ENCODE assay signal across 24 cellular contexts in the genomic region with DNA sequence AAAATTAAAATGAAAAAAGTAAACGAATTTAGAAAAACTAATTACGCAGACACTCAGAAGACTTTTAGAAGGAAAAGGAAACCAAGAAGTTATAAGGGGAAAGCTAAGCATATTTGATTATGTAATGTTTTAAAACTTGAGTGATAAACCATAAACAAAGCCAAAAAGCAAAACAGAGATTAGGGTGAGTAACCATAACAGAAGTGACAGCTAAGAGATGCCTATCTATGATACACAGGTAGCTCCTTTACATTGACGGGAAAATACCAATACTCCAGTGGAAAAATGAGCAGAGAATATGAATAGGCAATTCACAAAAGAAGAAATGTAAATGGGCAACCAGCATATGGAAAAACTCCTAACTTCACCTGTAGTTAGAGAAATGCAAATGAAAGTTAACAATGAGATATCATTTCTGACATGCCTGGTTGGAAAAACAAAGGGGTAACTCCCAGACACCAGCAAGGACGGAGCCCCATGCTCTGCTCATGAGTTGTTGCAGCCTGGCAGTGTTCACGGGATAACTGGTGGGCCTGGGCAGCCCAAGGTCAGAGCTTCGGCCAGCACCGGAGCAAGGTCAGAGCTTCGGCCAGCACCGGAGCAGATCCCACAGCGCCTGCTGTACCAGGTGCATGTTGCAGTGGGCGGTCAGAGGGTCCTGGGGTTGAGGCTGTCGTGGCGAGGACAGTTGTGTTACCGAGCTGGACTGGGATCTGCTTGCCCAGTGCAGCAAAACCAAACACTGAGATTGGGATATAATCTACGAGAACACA. TPM values are rescaled to one million over a fixed set of nuclear protein-coding genes. Genes with fewer than 3 reads are reported as not detected.
DNase-seq lines count a peak whose midpoint lies in the region; ATAC-seq, FAIRE-seq and TF ChIP-seq lines count a peak whose summit lies in the region.
"Had no signal": no experiment of that assay in that cellular context is flagged by ENCODE, and none has a peak within 500 bp of the region (broad histone marks: within the 10 kb centered on the region; RNA-seq: fewer than 3 reads in every experiment).

No MANE protein-coding gene starts in this region.

- H3K23ac ChIP-seq in H1 (ENCODE audit: insufficient read length): no peak overlapping the region

- TF ChIP-seq RAD21 in H1 (IDR thresholded peaks at IDR 0.05 in 1 of 2, conservative IDR thresholded peaks at IDR 0.05 in 1 of 2; ENCODE audit: low read depth in 2 of 2, low read length in 2 of 2): no peak

- H3K4me3 ChIP-seq in H1 (ENCODE audit: extremely low read depth in 1 of 4, insufficient read depth in 2 of 4, low read depth in 3 of 4, low read length in 4 of 4) (no peak overlapping the region), gastrocnemius medialis (no peak overlapping the region)
- H3K4me3 ChIP-seq: body of pancreas had no signal

- H3K27ac Mint-ChIP-seq in activated naive CD4-positive, alpha-beta T cell treated with anti-CD3 and anti-CD28 coated beads, Interleukin-2, amount 50 U/mL, for 72 hours: peak overlapping the region; percentile 51 to 84
- peak overlapping the region; percentile 8 for H3K27ac Mint-ChIP-seq in stimulated activated effector memory CD8-positive, alpha-beta T cell treated with anti-CD3 and anti-CD28 coated beads, Interleukin-12 subunit alpha, Interleukin-12 subunit beta, amount 100 ng/mL, for 72 hours
- H3K27ac Mint-ChIP-seq: CD4-positive, alpha-beta T cell; stimulated activated naive CD8-positive, alpha-beta T cell treated with anti-CD3 and anti-CD28 coated beads, Interleukin-15, Interleukin-2, amounts not matched to agents 100 ng/mL and 50 ng/mL, for 24 hours had no signal

- H2BK15ac ChIP-seq in H1 (ENCODE audit: low read length): no peak overlapping the region

- TF ChIP-seq EP300 in H1 (IDR thresholded peaks at IDR 0.05; ENCODE audit: borderline replicate concordance in 1 of 2, low read depth in 2 of 2, low read length in 2 of 2): no peak

- H3K9me3 ChIP-seq in H1 (ENCODE audit: insufficient read depth in 2 of 2, low read depth in 1 of 2, low read length in 1 of 2) (no peaks in the 10 kb centered on the region), gastrocnemius medialis (no peaks in the 10 kb centered on the region)
- H3K9me3 ChIP-seq: body of pancreas had no signal

- intact Hi-C loops in gastrocnemius medialis (cut with DNase I; ENCODE audit: low total_unique reads): no loop called here

- no peak overlapping the region for H3K4me3 Mint-ChIP-seq in stimulated activated effector memory CD8-positive, alpha-beta T cell treated with anti-CD3 and anti-CD28 coated beads, Interleukin-12 subunit alpha, Interleukin-12 subunit beta, amount 100 ng/mL, for 72 hours
- H3K4me3 Mint-ChIP-seq: CD4-positive, alpha-beta T cell; stimulated activated naive CD8-positive, alpha-beta T cell treated with anti-CD3 and anti-CD28 coated beads, Interleukin-15, Interleukin-2, amounts not matched to agents 100 ng/mL and 50 ng/mL, for 24 hours had no signal

- H3K56ac ChIP-seq in H1 (replicated peaks; ENCODE audit: insufficient read length, low read depth, low read length): no peak overlapping the region

- CTCF ChIA-PET in H1 (lab: Charles Lee; ENCODE audit: partially characterized antibody): interaction anchor here (0.6 to 1.7 kb wide), 4 partner anchors 9 to 408 kb away, joined by 3 to 6 read pairs (median 4); no protein-coding TSS in a partner anchor

- TF ChIP-seq CTCF in H1 (IDR thresholded peaks at IDR 0.05; ENCODE audit: control extremely low read depth in 1 of 3, insufficient read depth in 1 of 3, low read depth in 1 of 3, low read length in 3 of 3): no peak
- TF ChIP-seq CTCF in gastrocnemius medialis (IDR thresholded peaks at IDR 0.05 in 4 of 5, conservative IDR thresholded peaks at IDR 0.05 in 1 of 5): no peak

- no peaks in the 10 kb centered on the region for H3K79me1 ChIP-seq in H1 (ENCODE audit: low read depth, low read length)

- H3K9me3 Mint-ChIP-seq in activated naive CD4-positive, alpha-beta T cell treated with anti-CD3 and anti-CD28 coated beads, Interleukin-2, amount 50 U/mL, for 72 hours: no peaks in the 10 kb centered on the region
- no peaks in the 10 kb centered on the region for H3K9me3 Mint-ChIP-seq in stimulated activated effector memory CD8-positive, alpha-beta T cell treated with anti-CD3 and anti-CD28 coated beads, Interleukin-12 subunit alpha, Interleukin-12 subunit beta, amount 100 ng/mL, for 72 hours
- H3K9me3 Mint-ChIP-seq: CD4-positive, alpha-beta T cell; stimulated activated naive CD8-positive, alpha-beta T cell treated with anti-CD3 and anti-CD28 coated beads, Interleukin-15, Interleukin-2, amounts not matched to agents 100 ng/mL and 50 ng/mL, for 24 hours had no signal

- no peak overlapping the region; a peak in 1 of 7 replicates for H3K9ac ChIP-seq in H1 (replicated peaks in 1 of 4; ENCODE audit: extremely low read depth in 1 of 4, low read depth in 3 of 4, low read length in 3 of 4)

- in situ Hi-C loops in gastrocnemius medialis (cut with MboI; ENCODE audit: low sequenced_read_pairs in 4 of 4): loop anchor here in 1 of 4 donors (25.0 kb wide), 1 partner anchor 104 kb away; a partner anchor contains a TSS

- no peaks in the 10 kb centered on the region for H3K27me3 ChIP-seq in H1 (replicated peaks in 1 of 4; ENCODE audit: control insufficient read depth in 3 of 4, extremely low read depth in 1 of 4, insufficient read depth in 3 of 4, low read length in 3 of 4)
- peaks cover 0 to 8% (median 7%) of the 10 kb centered on the region in 3 donors for H3K27me3 ChIP-seq in gastrocnemius medialis
- H3K27me3 ChIP-seq: body of pancreas had no signal

- POLR2A ChIA-PET in H1 (lab: Charles Lee; ENCODE audit: partially characterized antibody): interaction anchor here (1.1 kb wide), 1 partner anchor 12 kb away, joined by 3 read pairs; no protein-coding TSS in a partner anchor

- H2BK120ac ChIP-seq in H1 (replicated peaks; ENCODE audit: low read depth, low read length): no peak overlapping the region

- H4K8ac ChIP-seq in H1 (ENCODE audit: extremely low read depth, insufficient read depth, low read length): no peak overlapping the region

- peaks cover 24% of the 10 kb centered on the region for H3K4me1 Mint-ChIP-seq in stimulated activated effector memory CD8-positive, alpha-beta T cell treated with anti-CD3 and anti-CD28 coated beads, Interleukin-12 subunit alpha, Interleukin-12 subunit beta, amount 100 ng/mL, for 72 hours

- H4K20me1 ChIP-seq in H1 (replicated peaks in 1 of 2; ENCODE audit: control insufficient read depth in 1 of 2, insufficient read depth in 2 of 2, low read length in 2 of 2): no peaks in the 10 kb centered on the region

- H3K18ac ChIP-seq in H1 (ENCODE audit: extremely low read depth, low read length): no peak overlapping the region

- no peak overlapping the region for H3K14ac ChIP-seq in H1 (ENCODE audit: insufficient read length)

- H2AFZ ChIP-seq in H1 (ENCODE audit: low read length): peak overlapping the region; percentile 47; the same call in 1 of the 2 replicates

- no peak for DNase-seq in activated naive CD4-positive, alpha-beta T cell treated with anti-CD3 and anti-CD28 coated beads, Interleukin-2, amount 50 U/mL, for 72 hours (ENCODE audit: low spot score in 2 of 2)
- DNase-seq in activated naive CD4-positive, alpha-beta T cell (lab: John Stamatoyannopoulos, UW): no peak
- peak; percentile 68 to 70 for DNase-seq in NCI-H526 (lab: John Stamatoyannopoulos, UW)
- peak in 1 of 2 experiments; percentile 48 for DNase-seq in H1 (ENCODE audit: low read depth in 1 of 2, low spot score in 2 of 2)
- DNase-seq in stimulated activated effector memory CD8-positive, alpha-beta T cell treated with anti-CD3 and anti-CD28 coated beads, Interleukin-12 subunit alpha, Interleukin-12 subunit beta, amount 100 ng/mL, for 72 hours (ENCODE audit: low spot score in 2 of 2): no peak
- DNase-seq in pons (ENCODE audit: low spot score): no peak
- DNase-seq in gastrocnemius medialis: no peak
- no peak for DNase-seq in activated T-cell treated with anti-CD3 and anti-CD28 coated beads for 4 hours
- DNase-seq: ACHN; body of pancreas; CD4-positive, alpha-beta T cell; DND-41; HCEC 1CT; kidney glomerular epithelial cell; mesenchymal stem cell; NCI-H1048; NCI-H524 treated with DMSO at 0.1 percent for 48 hours had no signal

- 83 to 100% methylated on average over 1 to 12 of the region's 15 CpGs for WGBS in H1 (ENCODE audit: extremely low coverage in 1 of 2, insufficient coverage in 1 of 2, insufficient read length in 1 of 2, insufficient replicate concordance in 2 of 2, low coverage in 1 of 2, low lambda C conversion rate in 2 of 2, missing lambda C conversion rate in 1 of 2), 2 experiments

- no peak overlapping the region for H3K27ac ChIP-seq in H1 (ENCODE audit: low read depth, low read length)
- no peak overlapping the region for H3K27ac ChIP-seq in gastrocnemius medialis
- H3K27ac ChIP-seq: HL-60, VCaP had no signal

- no peak overlapping the region for H3K4ac ChIP-seq in H1 (replicated peaks; ENCODE audit: insufficient read length, low read depth, low read length)

- H3K36me3 ChIP-seq in H1 (ENCODE audit: control insufficient read depth in 2 of 4, insufficient read depth in 4 of 4, low read length in 3 of 4) (no peaks in the 10 kb centered on the region), gastrocnemius medialis (no peaks in the 10 kb centered on the region)

- H4K91ac ChIP-seq in H1 (replicated peaks; ENCODE audit: insufficient read length, low read length): no peak overlapping the region

- no peak overlapping the region for H2BK20ac ChIP-seq in H1 (ENCODE audit: low read length)

- H2BK12ac ChIP-seq in H1 (ENCODE audit: low read depth, low read length): no peak overlapping the region

- H2AK5ac ChIP-seq in H1 (ENCODE audit: low read depth, low read length): no peak overlapping the region

- ATAC-seq in activated naive CD4-positive, alpha-beta T cell treated with anti-CD3 and anti-CD28 coated beads, Interleukin-2, amount 50 U/mL, for 72 hours: no peak
- no peak for ATAC-seq in stimulated activated effector memory CD8-positive, alpha-beta T cell treated with anti-CD3 and anti-CD28 coated beads, Interleukin-12 subunit alpha, Interleukin-12 subunit beta, amount 100 ng/mL, for 72 hours
- no peak for ATAC-seq in gastrocnemius medialis

- FAIRE-seq in H1 (lab: Jason Lieb, UNC): no peak
- FAIRE-seq: colon, endothelial cell of umbilical vein, urothelium cell line had no signal

- H3K4me2 ChIP-seq in H1 (ENCODE audit: insufficient read depth in 1 of 2, low read depth in 2 of 2, low read length in 2 of 2): no peak overlapping the region

- 0 out of 2 replicates have a peak overlapping the region, but pooled peaks have one; percentile 47 for H2BK5ac ChIP-seq in H1 (ENCODE audit: low read depth, low read length)

- TF ChIP-seq POLR2A in H1 (IDR thresholded peaks at IDR 0.05; ENCODE audit: control extremely low read depth in 1 of 2, low read depth in 2 of 2, low read length in 2 of 2) (no peak), gastrocnemius medialis (IDR thresholded peaks at IDR 0.05) (no peak)

- peaks cover 4 to 12% (median 5%) of the 10 kb centered on the region in 4 experiments for H3K4me1 ChIP-seq in H1 (replicated peaks in 1 of 4; ENCODE audit: control insufficient read depth in 3 of 4, insufficient read depth in 4 of 4, low read length in 3 of 4)
- H3K4me1 ChIP-seq in gastrocnemius medialis: no peaks in the 10 kb centered on the region

- H3K79me2 ChIP-seq in H1 (ENCODE audit: control insufficient read depth in 1 of 2, insufficient read depth in 2 of 2, low read length in 2 of 2): no peaks in the 10 kb centered on the region

- no peaks in the 10 kb centered on the region for H3K23me2 ChIP-seq in H1 (ENCODE audit: low read depth, low read length)

- no peaks in the 10 kb centered on the region for H3K36me3 Mint-ChIP-seq in activated naive CD4-positive, alpha-beta T cell treated with anti-CD3 and anti-CD28 coated beads, Interleukin-2, amount 50 U/mL, for 72 hours
- no peaks in the 10 kb centered on the region for H3K36me3 Mint-ChIP-seq in stimulated activated effector memory CD8-positive, alpha-beta T cell treated with anti-CD3 and anti-CD28 coated beads, Interleukin-12 subunit alpha, Interleukin-12 subunit beta, amount 100 ng/mL, for 72 hours

- H4K5ac ChIP-seq in H1 (ENCODE audit: insufficient read length, low read depth, low read length): no peak overlapping the region

RNA-seq across cellular contexts. Expression of a gene that starts 58.9 kb away (rescaled TPM):
- 1 to 10 TPM in 1 of 2 donors, under 1 TPM in 1; 0.68 to 1.7 TPM for total RNA-seq in activated naive CD4-positive, alpha-beta T cell treated with anti-CD3 and anti-CD28 coated beads, Interleukin-2, amount 50 U/mL, for 72 hours
- total RNA-seq in H1 (2021; fragmentation: NEBNext Ultra II Directional; extraction: Animal tissue kit (Norgen Biotek cat#: 25700)): 1.2 and 1.6 TPM in 2 replicates
- polyA plus RNA-seq in H1 (2011; rRNA removed): 3.8 and 7.7 TPM in 2 replicates
- polyA plus RNA-seq in H1 (2011; cell fraction: cytosol; rRNA removed): 4.7 TPM
- polyA plus RNA-seq in H1 (2011; cell fraction: nucleus; rRNA removed): 21.0 TPM
- polyA plus RNA-seq in H1 (2012, experiment 1 of 2): 2.4 to 5.1 TPM (median 3.2 TPM) in 4 replicates
- 1.1 TPM for polyA plus RNA-seq in H1 (2012, experiment 2 of 2)
- polyA plus RNA-seq in H1 (2013, experiment 1 of 2): 2.0 TPM
- polyA plus RNA-seq in H1 (2013, experiment 2 of 2): 2.0 TPM
- 2.5 and 3.4 TPM in 2 replicates for polyA minus RNA-seq in H1 (2011; rRNA and poly(A)+ RNA removed)
- 2.1 TPM for polyA minus RNA-seq in H1 (2011; cell fraction: cytosol; rRNA and poly(A)+ RNA removed)
- polyA minus RNA-seq in H1 (2011; cell fraction: nucleus; rRNA and poly(A)+ RNA removed): 6.6 TPM
- 10 to 100 TPM in 1 of 4 donors, 1 to 10 TPM in 3; 1.5 to 10.8 (median 4.2) TPM for total RNA-seq in gastrocnemius medialis
- total RNA-seq: endothelial cell of umbilical vein had no signal
- polyA plus RNA-seq: neural cell had no signal

Comparison
In these comparisons a context has a peak if more than half of its experiments do, and no peak if none do; other contexts are left out.
1. DNase-seq: peak in NCI-H526 (2 of 2); none in activated naive CD4-positive, alpha-beta T cell treated with anti-CD3 and anti-CD28 coated beads, Interleukin-2, amount 50 U/mL, for 72 hours (0 of 2), activated naive CD4-positive, alpha-beta T cell (0 of 4), stimulated activated effector memory CD8-positive, alpha-beta T cell treated with anti-CD3 and anti-CD28 coated beads, Interleukin-12 subunit alpha, Interleukin-12 subunit beta, amount 100 ng/mL, for 72 hours (0 of 2), pons (single experiment), gastrocnemius medialis (0 of 2) and activated T-cell treated with anti-CD3 and anti-CD28 coated beads for 4 hours (single experiment).